11 cellular contexts compared by ENCODE assay signal in the genomic region with DNA sequence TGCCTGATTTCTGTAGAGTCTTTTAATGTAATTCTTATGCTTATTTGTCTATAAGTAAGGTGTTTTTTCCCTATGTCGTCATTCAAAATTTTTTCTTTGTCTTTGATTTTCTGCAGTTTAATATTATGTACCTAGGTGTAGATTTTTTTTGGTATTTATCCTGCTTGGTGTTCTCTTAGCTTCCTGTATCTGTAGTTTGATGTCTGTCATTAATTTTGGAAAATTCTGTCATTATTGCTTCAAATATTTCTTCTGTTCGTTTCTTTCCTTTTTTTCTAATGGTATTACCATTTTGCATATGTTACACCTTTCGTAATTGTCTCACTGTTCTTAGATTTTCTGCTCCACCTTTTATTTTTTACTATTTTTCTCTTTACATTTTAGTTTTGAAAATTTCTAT.
"Had no signal": no experiment of that assay in that cellular context is flagged by ENCODE, and none has a peak within 500 bp of the region (broad histone marks: within the 10 kb centered on the region; RNA-seq: fewer than 3 reads in every experiment).

No MANE protein-coding gene starts in this region.

- H3K36me3 ChIP-seq: HAP-1 had no signal

- FAIRE-seq: H1, H54 had no signal

- H3K9ac ChIP-seq: GM23248 had no signal

- H3K4me1 ChIP-seq: HAP-1 had no signal

- H3K4me3 ChIP-seq: GM23248, GM23338, HAP-1 had no signal

- DNase-seq: GM23248, GOT3, H7, H9, HCEC 1CT, HFFc6 had no signal

- ATAC-seq: GM23338, HCT116 had no signal

- H3K27ac ChIP-seq: GM23248 had no signal

- H3K9me3 ChIP-seq: HAP-1 had no signal
